ENCODE assay signal across 1 cellular context in genomic region chr12:79681008-79681590, GRCh38.
TF ChIP-seq lines count a peak whose summit lies in the region.

No MANE protein-coding gene starts in this region.

TF ChIP-seq in IMR-90, 13 proteins besides CTCF, POLR2A, EP300 and RAD21 (continued from another document):
- TF ChIP-seq USF2 (IDR thresholded peaks at IDR 0.05; ENCODE audit: low read depth, low read length) (no peak), SMC3 (IDR thresholded peaks at IDR 0.05; ENCODE audit: low read depth, low read length) (no peak)
